In genomic region chr2:134410006-134410405, GRCh38 we compare ENCODE assay signal across 23 cellular contexts.
DNase-seq lines count a peak whose midpoint lies in the region; ATAC-seq, FAIRE-seq and TF ChIP-seq lines count a peak whose summit lies in the region.
"Had no signal": no experiment of that assay in that cellular context is flagged by ENCODE, and none has a peak within 500 bp of the region (broad histone marks: within the 10 kb centered on the region; RNA-seq: fewer than 3 reads in every experiment).

No MANE protein-coding gene starts in this region.

- peaks cover 7% of the 10 kb centered on the region for H3K36me3 Mint-ChIP-seq in activated CD8-positive, alpha-beta T cell treated with anti-CD3 and anti-CD28 coated beads for 36 hours (ENCODE audit: low read depth)
- peaks cover 9% of the 10 kb centered on the region for H3K36me3 Mint-ChIP-seq in activated CD8-positive, alpha-beta T cell treated with anti-CD3 and anti-CD28 coated beads, Interleukin-2, amount 10 ng/mL, durations not matched to agents 7 days and 5 days (ENCODE audit: low read depth)
- H3K36me3 Mint-ChIP-seq in stimulated activated memory B cell treated with anti-CD40 and anti-IgM and Interleukin-4, amounts not matched to agents 10 μg/mL and 1 μg/mL and 100 μg/mL, for 72 hours, result peaks cover 19% of the 10 kb centered on the region

- peak overlapping the region; percentile 20 for H3K27ac Mint-ChIP-seq in activated CD8-positive, alpha-beta T cell treated with anti-CD3 and anti-CD28 coated beads for 36 hours
- H3K27ac Mint-ChIP-seq in activated CD8-positive, alpha-beta T cell treated with anti-CD3 and anti-CD28 coated beads, Interleukin-2, amount 10 ng/mL, durations not matched to agents 7 days and 5 days, result no peak overlapping the region
- H3K27ac Mint-ChIP-seq in stimulated activated memory B cell treated with anti-CD40 and anti-IgM and Interleukin-4, amounts not matched to agents 10 μg/mL and 1 μg/mL and 100 μg/mL, for 72 hours, result peak overlapping the region; percentile 89

- no peaks in the 10 kb centered on the region for H3K27me3 Mint-ChIP-seq in activated CD8-positive, alpha-beta T cell treated with anti-CD3 and anti-CD28 coated beads for 36 hours
- no peaks in the 10 kb centered on the region for H3K27me3 Mint-ChIP-seq in activated CD8-positive, alpha-beta T cell treated with anti-CD3 and anti-CD28 coated beads, Interleukin-2, amount 10 ng/mL, durations not matched to agents 7 days and 5 days (ENCODE audit: low read depth)
- H3K27me3 Mint-ChIP-seq in stimulated activated memory B cell treated with anti-CD40 and anti-IgM and Interleukin-4, amounts not matched to agents 10 μg/mL and 1 μg/mL and 100 μg/mL, for 72 hours, result no peaks in the 10 kb centered on the region

- no peak overlapping the region for H3K4me3 Mint-ChIP-seq in activated CD8-positive, alpha-beta T cell treated with anti-CD3 and anti-CD28 coated beads for 36 hours
- H3K4me3 Mint-ChIP-seq in activated CD8-positive, alpha-beta T cell treated with anti-CD3 and anti-CD28 coated beads, Interleukin-2, amount 10 ng/mL, durations not matched to agents 7 days and 5 days, result no peak overlapping the region
- no peak overlapping the region for H3K4me3 Mint-ChIP-seq in stimulated activated memory B cell treated with anti-CD40 and anti-IgM and Interleukin-4, amounts not matched to agents 10 μg/mL and 1 μg/mL and 100 μg/mL, for 72 hours

- DNase-seq in activated CD8-positive, alpha-beta T cell treated with anti-CD3 and anti-CD28 coated beads for 36 hours, result no peak
- no peak for DNase-seq in activated CD8-positive, alpha-beta T cell treated with anti-CD3 and anti-CD28 coated beads, Interleukin-2, amount 10 ng/mL, durations not matched to agents 7 days and 5 days
- DNase-seq in NCI-H146 treated with DMSO at 0.1 percent for 48 hours (lab: John Stamatoyannopoulos, UW; ENCODE audit: unreplicated experiment) (peak; percentile 47), frontal cortex (ENCODE audit: low spot score in 2 of 2) (no peak)
- no peak for DNase-seq in activated CD4-positive, alpha-beta T cell treated with anti-CD3 and anti-CD28 coated beads for 4 hours
- DNase-seq: activated CD4-positive, alpha-beta T cell treated with anti-CD3 and anti-CD28 coated beads, Interleukin-2, amount 50 U/mL, for 48 hours; AML-193; DND-41; left lung; mucosa of descending colon; NCI-H2107; NCI-H510A; psoas muscle; stimulated activated CD4-positive, alpha-beta T cell treated with anti-CD3 and anti-CD28 coated beads, Interleukin-2, amount 100 ng/mL, for 48 hours; stimulated activated naive CD4-positive, alpha-beta T cell treated with Interleukin-2 at 50 U/mL for 16 hours; transverse colon had no signal

- no peak for FAIRE-seq in frontal cortex (lab: Jason Lieb, UNC)

- H3K4me1 Mint-ChIP-seq in activated CD8-positive, alpha-beta T cell treated with anti-CD3 and anti-CD28 coated beads for 36 hours (ENCODE audit: low read depth), result peaks cover 53% of the 10 kb centered on the region
- peaks cover 49% of the 10 kb centered on the region for H3K4me1 Mint-ChIP-seq in activated CD8-positive, alpha-beta T cell treated with anti-CD3 and anti-CD28 coated beads, Interleukin-2, amount 10 ng/mL, durations not matched to agents 7 days and 5 days (ENCODE audit: low read depth)
- peaks cover 52% of the 10 kb centered on the region for H3K4me1 Mint-ChIP-seq in stimulated activated memory B cell treated with anti-CD40 and anti-IgM and Interleukin-4, amounts not matched to agents 10 μg/mL and 1 μg/mL and 100 μg/mL, for 72 hours

- intact Hi-C loops in activated CD8-positive, alpha-beta T cell treated with anti-CD3 and anti-CD28 coated beads for 36 hours (cut with micrococcal nuclease), result loop anchor here (10.0 kb wide), 1 partner anchor 155 kb away; the partner anchor contains the start of gene MGAT5

- CTCF ChIA-PET in activated CD8-positive, alpha-beta T cell treated with anti-CD3 and anti-CD28 coated beads for 36 hours (lab: Charles Lee), result interaction anchor here (1.0 to 5.1 kb wide), 5 partner anchors 9 to 291 kb away, joined by 3 to 26 read pairs (median 9); no protein-coding TSS in a partner anchor
- CTCF ChIA-PET in activated CD8-positive, alpha-beta T cell treated with anti-CD3 and anti-CD28 coated beads, Interleukin-2, amount 10 ng/mL, durations not matched to agents 7 days and 5 days (lab: Charles Lee), result interaction anchor here (2.8 to 5.4 kb wide), 5 partner anchors 41 to 291 kb away, joined by 8 to 192 read pairs (median 28); partner anchors contain the start of gene MGAT5

- no peak for ATAC-seq in activated CD8-positive, alpha-beta T cell treated with anti-CD3 and anti-CD28 coated beads for 36 hours
- no peak for ATAC-seq in activated CD8-positive, alpha-beta T cell treated with anti-CD3 and anti-CD28 coated beads, Interleukin-2, amount 10 ng/mL, durations not matched to agents 7 days and 5 days
- no peak for ATAC-seq in stimulated activated memory B cell treated with anti-CD40 and anti-IgM and Interleukin-4, amounts not matched to agents 10 μg/mL and 1 μg/mL and 100 μg/mL, for 72 hours
- ATAC-seq in HG02759 (IDR thresholded peaks at IDR 0.05; ENCODE audit: unreplicated experiment), result no peak
- ATAC-seq: left lung, mucosa of descending colon, psoas muscle had no signal

- H3K27ac ChIP-seq in cingulate gyrus (ENCODE audit: low read depth, low read length), result peak overlapping the region; percentile 66
- H3K27ac ChIP-seq: 22Rv1, epithelial cell of prostate, left lung, psoas muscle, RWPE1, SK-N-MC, transverse colon had no signal

- TF ChIP-seq CTCF in activated CD8-positive, alpha-beta T cell treated with anti-CD3 and anti-CD28 coated beads for 36 hours (IDR thresholded peaks at IDR 0.05), result no peak

- POLR2A ChIA-PET in activated CD8-positive, alpha-beta T cell treated with anti-CD3 and anti-CD28 coated beads for 36 hours (lab: Charles Lee), result interaction anchor here (1.0 to 1.3 kb wide), 3 partner anchors 10 to 81 kb away, joined by 3 read pairs; no protein-coding TSS in a partner anchor
- POLR2A ChIA-PET in activated CD8-positive, alpha-beta T cell treated with anti-CD3 and anti-CD28 coated beads, Interleukin-2, amount 10 ng/mL, durations not matched to agents 7 days and 5 days (lab: Charles Lee), result no interaction called here

- no peaks in the 10 kb centered on the region for H3K9me3 Mint-ChIP-seq in activated CD8-positive, alpha-beta T cell treated with anti-CD3 and anti-CD28 coated beads for 36 hours
- H3K9me3 Mint-ChIP-seq in activated CD8-positive, alpha-beta T cell treated with anti-CD3 and anti-CD28 coated beads, Interleukin-2, amount 10 ng/mL, durations not matched to agents 7 days and 5 days (ENCODE audit: insufficient read depth), result no peaks in the 10 kb centered on the region
- H3K9me3 Mint-ChIP-seq in stimulated activated memory B cell treated with anti-CD40 and anti-IgM and Interleukin-4, amounts not matched to agents 10 μg/mL and 1 μg/mL and 100 μg/mL, for 72 hours, result no peaks in the 10 kb centered on the region
